In the genomic region with DNA sequence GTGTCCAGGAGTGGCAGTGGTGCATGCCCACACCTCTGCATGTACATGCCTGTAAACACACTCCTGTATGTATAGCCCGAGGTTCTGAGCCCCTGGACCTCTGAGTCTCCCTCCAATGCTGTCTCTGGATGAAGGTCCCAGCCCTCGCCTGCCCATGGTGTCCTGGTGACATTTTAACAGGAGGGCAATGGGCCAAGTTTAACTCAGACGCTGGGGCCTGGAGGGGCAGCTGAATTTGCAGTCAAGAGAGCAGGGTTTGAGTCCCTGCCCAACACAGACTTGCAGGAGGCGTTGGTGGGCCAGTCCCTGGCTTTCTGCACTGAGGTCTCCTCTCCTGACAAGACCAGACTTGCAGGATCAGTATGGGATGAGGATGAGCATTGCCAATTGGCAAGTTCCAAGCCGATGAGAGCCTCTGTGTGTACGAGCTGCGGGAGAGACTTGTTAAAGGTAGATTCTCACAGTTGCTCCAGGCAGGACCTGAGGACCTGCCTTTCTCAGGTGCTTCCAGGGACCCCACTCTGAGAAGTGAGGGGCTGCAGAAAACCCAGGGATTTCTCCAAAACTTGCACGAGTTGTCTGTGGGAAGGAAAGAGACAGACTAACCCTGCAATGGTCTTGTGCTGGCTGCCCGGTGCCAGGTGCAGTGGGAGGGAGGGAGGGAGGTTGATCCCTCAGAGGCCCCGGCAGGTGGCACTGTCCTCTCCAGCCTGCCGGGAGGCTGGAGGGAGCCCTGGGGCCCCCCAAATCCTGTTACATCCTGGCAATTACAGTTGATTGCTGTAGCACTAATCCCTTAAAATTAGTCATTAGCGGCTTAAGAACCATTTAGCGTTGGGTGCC, we compare ENCODE assay signal across 9 cellular contexts.
DNase-seq lines count a peak whose midpoint lies in the region; ATAC-seq, FAIRE-seq and TF ChIP-seq lines count a peak whose summit lies in the region.
"Had no signal": no experiment of that assay in that cellular context is flagged by ENCODE, and none has a peak within 500 bp of the region (broad histone marks: within the 10 kb centered on the region; RNA-seq: fewer than 3 reads in every experiment).

No MANE protein-coding gene starts in this region.

- H3K27me3 ChIP-seq in H7 (ENCODE audit: control insufficient read depth, insufficient read depth, low read length) (no peaks in the 10 kb centered on the region), uterus (no peaks in the 10 kb centered on the region)

- no peaks in the 10 kb centered on the region for H3K9me3 ChIP-seq in kidney (ENCODE audit: control insufficient read depth in 1 of 2, low read length in 2 of 2)
- H3K9me3 ChIP-seq in uterus, result no peaks in the 10 kb centered on the region

- FAIRE-seq in kidney (lab: Jason Lieb, UNC), result no peak

- CTCF ChIA-PET in HEK293T (lab: Yijun Ruan, JAX), result no interaction called here

- POLR2A ChIA-PET in HEK293T (lab: Yijun Ruan, JAX), result no interaction called here

- no peak overlapping the region for H3K4me3 ChIP-seq in AG09309 (ENCODE audit: control insufficient read depth, low read depth, low read length)
- H3K4me3 ChIP-seq in H7 (ENCODE audit: insufficient read depth, low read depth, low read length), result no peak overlapping the region
- no peak overlapping the region for H3K4me3 ChIP-seq in kidney (ENCODE audit: low read length in 2 of 2)
- H3K4me3 ChIP-seq in uterus, result no peak overlapping the region
- H3K4me3 ChIP-seq: skin epidermis had no signal

- H3K9ac ChIP-seq in kidney (ENCODE audit: low read length in 2 of 2), result no peak overlapping the region

- TF ChIP-seq CTCF in AG09309 (IDR thresholded peaks at IDR 0.05; ENCODE audit: control insufficient read depth, insufficient read depth, low read depth, low read length, missing control alignments) (peak; percentile 1), kidney (IDR thresholded peaks at IDR 0.05; ENCODE audit: borderline replicate concordance, extremely low read depth, insufficient read depth) (no peak), uterus (IDR thresholded peaks at IDR 0.05) (peak in 1 of 4 experiments; percentile 12)

- ATAC-seq in GM21717 (IDR thresholded peaks at IDR 0.05; ENCODE audit: unreplicated experiment), result no peak

- no peak for DNase-seq in AG09309 (ENCODE audit: low read depth)
- DNase-seq in H7, result peak; percentile 94
- DNase-seq in SK-N-DZ (ENCODE audit: low spot score), result peak; percentile 70
- DNase-seq in kidney, result peak; percentile 40
- DNase-seq in HEK293T (ENCODE audit: extremely low spot score), result no peak
- no peak for DNase-seq in uterus
- DNase-seq in NOMO-1 (lab: John Stamatoyannopoulos, UW; ENCODE audit: unreplicated experiment in 2 of 2), result no peak

- intact Hi-C loops in kidney (cut with DNase I) (no loop called here), uterus (cut with DNase I; ENCODE audit: low total_unique reads) (no loop called here)

- no peak overlapping the region for H3K27ac ChIP-seq in kidney (ENCODE audit: low read depth in 2 of 2, low read length in 2 of 2)
- no peak overlapping the region for H3K27ac ChIP-seq in uterus

- H3K4me1 ChIP-seq in kidney (ENCODE audit: control insufficient read depth in 1 of 2, insufficient read depth in 1 of 2, low read depth in 1 of 2, low read length in 2 of 2), result no peaks in the 10 kb centered on the region
- peaks cover 0 to 7% of the 10 kb centered on the region in 2 donors for H3K4me1 ChIP-seq in uterus

- TF ChIP-seq POLR2A in uterus (IDR thresholded peaks at IDR 0.05), result no peak

- H3K36me3 ChIP-seq in H7 (replicated peaks; ENCODE audit: control insufficient read depth, insufficient read depth, low read length), result no peaks in the 10 kb centered on the region
- H3K36me3 ChIP-seq in kidney (ENCODE audit: control insufficient read depth in 1 of 2, insufficient read depth in 2 of 2, low read length in 2 of 2), result no peaks in the 10 kb centered on the region
- no peaks in the 10 kb centered on the region for H3K36me3 ChIP-seq in uterus

TF ChIP-seq in HEK293T, 16 proteins besides CTCF, POLR2A, EP300 and RAD21:
- TF ChIP-seq NFRKB (IDR thresholded peaks at IDR 0.05) (no peak), ELF4 (IDR thresholded peaks at IDR 0.05) (no peak), FOXA1 (IDR thresholded peaks at IDR 0.05) (no peak), CTBP1 (IDR thresholded peaks at IDR 0.05; ENCODE audit: borderline replicate concordance) (no peak), ZNF384 (IDR thresholded peaks at IDR 0.05) (no peak), FOXK2 (IDR thresholded peaks at IDR 0.05) (no peak), HDGF (IDR thresholded peaks at IDR 0.05; ENCODE audit: borderline replicate concordance) (no peak), BHLHE40 (IDR thresholded peaks at IDR 0.05; ENCODE audit: borderline replicate concordance) (no peak), ARNT (IDR thresholded peaks at IDR 0.05) (no peak), SP1 (IDR thresholded peaks at IDR 0.05) (no peak), SUZ12 (IDR thresholded peaks at IDR 0.05) (no peak), L3MBTL2 (conservative IDR thresholded peaks at IDR 0.05) (no peak)

Comparison
In these comparisons a context has a peak if more than half of its experiments do, and no peak if none do; other contexts are left out.
1. DNase-seq: peak in H7 (single experiment), SK-N-DZ (single experiment) and kidney (single experiment); none in AG09309 (single experiment), HEK293T (single experiment), uterus (0 of 2) and NOMO-1 (0 of 2).